25 cellular contexts compared by ENCODE assay signal in the genomic region with DNA sequence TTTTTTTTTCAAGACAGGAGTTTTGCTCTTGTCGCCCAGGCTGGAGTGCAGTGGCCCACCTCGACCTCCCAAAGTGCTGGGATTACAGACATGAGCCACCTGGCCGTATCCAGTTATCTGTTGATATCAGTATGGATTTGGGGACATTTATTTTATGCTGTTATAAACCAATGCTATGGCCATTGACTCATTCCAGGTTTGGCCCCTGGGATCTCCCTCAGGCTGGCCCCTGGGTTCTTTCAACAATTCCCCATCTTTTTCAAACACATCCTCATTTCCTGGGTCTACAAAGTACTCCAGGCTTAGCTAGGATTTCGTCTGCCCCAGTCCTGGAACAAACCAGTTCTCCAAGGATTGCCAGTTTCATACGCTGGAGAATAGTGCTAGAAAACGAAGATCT. TPM values are rescaled to one million over a fixed set of nuclear protein-coding genes. Genes with fewer than 3 reads are reported as not detected.
DNase-seq lines count a peak whose midpoint lies in the region; ATAC-seq and TF ChIP-seq lines count a peak whose summit lies in the region.
"Had no signal": no experiment of that assay in that cellular context is flagged by ENCODE, and none has a peak within 500 bp of the region (broad histone marks: within the 10 kb centered on the region; RNA-seq: fewer than 3 reads in every experiment).

No MANE protein-coding gene starts in this region.

- intact Hi-C loops in left cardiac atrium (cut with DNase I) (no loop called here), esophagus muscularis mucosa (cut with DNase I) (no loop called here), stomach (cut with DNase I; ENCODE audit: low total_unique reads) (no loop called here)

- no peaks in the 10 kb centered on the region for H3K4me1 ChIP-seq in right atrium auricular region
- H3K4me1 ChIP-seq in Peyer's patch: peaks cover 0 to 10% (median 2%) of the 10 kb centered on the region in 4 donors
- peaks cover 0 to 7% (median 2%) of the 10 kb centered on the region in 4 donors for H3K4me1 ChIP-seq in esophagus muscularis mucosa
- H3K4me1 ChIP-seq in stomach: peaks cover 0 to 8% (median 7%) of the 10 kb centered on the region in 4 donors
- H3K4me1 ChIP-seq: SJSA1 had no signal

- 80% methylated on average over 6 of the region's 6 CpGs for WGBS in esophagus muscularis mucosa
- 75 to 81% (median 79%) methylated on average over 6 of the region's 6 CpGs for WGBS in stomach, 5 donors

- no peaks in the 10 kb centered on the region for H3K9me3 ChIP-seq in right atrium auricular region
- H3K9me3 ChIP-seq in Peyer's patch: no peaks in the 10 kb centered on the region
- H3K9me3 ChIP-seq in esophagus muscularis mucosa: no peaks in the 10 kb centered on the region
- no peaks in the 10 kb centered on the region for H3K9me3 ChIP-seq in stomach
- H3K9me3 ChIP-seq: SJSA1 had no signal

- no peak for TF ChIP-seq CTCF in right atrium auricular region (IDR thresholded peaks at IDR 0.05)
- no peak for TF ChIP-seq CTCF in Peyer's patch (IDR thresholded peaks at IDR 0.05)
- TF ChIP-seq CTCF in esophagus muscularis mucosa (IDR thresholded peaks at IDR 0.05): no peak
- TF ChIP-seq CTCF in stomach (IDR thresholded peaks at IDR 0.05): no peak
- no peak for TF ChIP-seq CTCF in GM10266 (IDR thresholded peaks at IDR 0.05; ENCODE audit: control insufficient read depth, insufficient read depth, low read depth, missing control alignments)

- DNase-seq in right atrium auricular region (ENCODE audit: low spot score) (peak; percentile 46), left cardiac atrium (no peak), Peyer's patch (peak in 2 of 3 donors; percentile 1 to 11), esophagus muscularis mucosa (ENCODE audit: extremely low spot score) (peak; percentile 70), stomach (peak; percentile 1), GM10266 (ENCODE audit: extremely low spot score) (no peak), amygdala (lab: John Stamatoyannopoulos, UW) (no peak)
- DNase-seq: CD8-positive, alpha-beta memory T cell; DMS 273 treated with DMSO at 0.1 percent for 48 hours; DMS79; EL; GDM1; IMR-90; MM.1S; NCI-H1694; NCI-H2081; NCI-H2171 treated with DMSO at 0.1 percent for 48 hours; NCI-H524; NCI-H774; Right ventricle myocardium superior had no signal

- no peak for ATAC-seq in left cardiac atrium
- ATAC-seq: HCT116, PC-3 had no signal

- H3K4me3 ChIP-seq in right atrium auricular region (no peak overlapping the region), Peyer's patch (no peak overlapping the region), esophagus muscularis mucosa (no peak overlapping the region), stomach (no peak overlapping the region)
- H3K4me3 ChIP-seq: SJSA1 had no signal

- H3K36me3 ChIP-seq in right atrium auricular region: peaks cover 1% of the 10 kb centered on the region
- peaks cover 0 to 6% (median 0%) of the 10 kb centered on the region in 3 donors for H3K36me3 ChIP-seq in Peyer's patch
- peaks cover 0 to 18% (median 13%) of the 10 kb centered on the region in 4 donors for H3K36me3 ChIP-seq in esophagus muscularis mucosa
- H3K36me3 ChIP-seq in stomach: peaks cover 5 to 16% (median 15%) of the 10 kb centered on the region in 4 donors

- TF ChIP-seq POLR2A in Peyer's patch (IDR thresholded peaks at IDR 0.05) (no peak), esophagus muscularis mucosa (IDR thresholded peaks at IDR 0.05; ENCODE audit: low read depth) (no peak), stomach (IDR thresholded peaks at IDR 0.05) (no peak)

- H3K27me3 ChIP-seq in right atrium auricular region (peaks cover 0 to 4% of the 10 kb centered on the region in 2 donors), Peyer's patch (no peaks in the 10 kb centered on the region), esophagus muscularis mucosa (peaks cover 0 to 24% (median 0%) of the 10 kb centered on the region in 4 donors), stomach (peaks cover 0 to 30% (median 16%) of the 10 kb centered on the region in 3 donors)

- H3K27ac ChIP-seq in right atrium auricular region (no peak overlapping the region), Peyer's patch (no peak overlapping the region), esophagus muscularis mucosa (replicated peaks in 1 of 4) (no peak overlapping the region), stomach (no peak overlapping the region)
- H3K27ac ChIP-seq: C4-2B, KMS-11, SJSA1 had no signal

- TF ChIP-seq EP300 in esophagus muscularis mucosa (IDR thresholded peaks at IDR 0.05) (no peak), stomach (IDR thresholded peaks at IDR 0.05) (no peak)

RNA-seq across cellular contexts. Expression of gene WDR4, which starts 44.1 kb away (rescaled TPM):
- 1 to 10 TPM; 1.7 to 4.8 TPM for total RNA-seq in right atrium auricular region
- 1 to 10 TPM; 6.5 to 9.9 TPM for total RNA-seq in left cardiac atrium
- total RNA-seq in Peyer's patch: 10 to 100 TPM; 12.8 to 51.2 (median 26.3) TPM
- total RNA-seq in esophagus muscularis mucosa: 10 to 100 TPM in 1 of 4 donors, 1 to 10 TPM in 3; 5.8 to 10.1 (median 7.0) TPM
- 100 to 1,000 TPM in 1 of 5 donors, 10 to 100 TPM in 2, 1 to 10 TPM in 2; 7.6 to 285 (median 21.5) TPM for total RNA-seq in stomach
- polyA plus RNA-seq in stomach: 10 to 100 TPM in 1 of 3 donors, 1 to 10 TPM in 2; 7.5 to 10.4 (median 7.8) TPM

RNA-seq across cellular contexts. Expression of gene NDUFV3, which starts 57.9 kb away (rescaled TPM):
- total RNA-seq in right atrium auricular region: 10 to 100 TPM; 28.8 to 37.4 TPM
- 10 to 100 TPM; 46.4 to 49.7 TPM for total RNA-seq in left cardiac atrium
- total RNA-seq in Peyer's patch: 10 to 100 TPM; 32.9 to 73.4 (median 54.9) TPM
- 100 to 1,000 TPM in 1 of 4 donors, 10 to 100 TPM in 3; 56.7 to 102 (median 74.1) TPM for total RNA-seq in esophagus muscularis mucosa
- total RNA-seq in stomach: 10 to 100 TPM; 33.9 to 51.3 (median 42.3) TPM
- polyA plus RNA-seq in stomach: 10 to 100 TPM; 19.2 to 19.6 (median 19.3) TPM

Comparison
In these comparisons a context has a peak if more than half of its experiments do, and no peak if none do; other contexts are left out.
1. DNase-seq: peak in right atrium auricular region (single experiment), Peyer's patch (2 of 3), esophagus muscularis mucosa (single experiment) and stomach (single experiment); none in left cardiac atrium (single experiment), GM10266 (single experiment) and amygdala (0 of 56).